Comparison of ENCODE assay signal across 23 cellular contexts in genomic region chr19:55358943-55359908, GRCh38. TPM values are rescaled to one million over a fixed set of nuclear protein-coding genes. Genes with fewer than 3 reads are reported as not detected.
DNase-seq lines count a peak whose midpoint lies in the region; ATAC-seq and TF ChIP-seq lines count a peak whose summit lies in the region.
"Had no signal": no experiment of that assay in that cellular context is flagged by ENCODE, and none has a peak within 500 bp of the region (broad histone marks: within the 10 kb centered on the region; RNA-seq: fewer than 3 reads in every experiment).

No MANE protein-coding gene starts in this region.

- H3K4me3 Mint-ChIP-seq in GM23338 = no peak overlapping the region
- H3K4me3 Mint-ChIP-seq: activated CD4-positive, alpha-beta memory T cell treated with anti-CD3 and anti-CD28 coated beads for 36 hours; CD8-positive, alpha-beta T cell; naive thymus-derived CD8-positive, alpha-beta T cell had no signal

- peaks cover 8% of the 10 kb centered on the region for H3F3A ChIP-seq in GM23338 (replicated peaks; ENCODE audit: low read depth)

- CTCF ChIA-PET in Panc1 (lab: Charles Lee) = no interaction called here

- peaks cover 7% of the 10 kb centered on the region; the same call in 2 of the 3 replicates for H3K4me1 Mint-ChIP-seq in GM23338

- H3K9me3 ChIP-seq in Panc1 (ENCODE audit: control insufficient read depth, insufficient read depth, low read depth, low read length) = no peaks in the 10 kb centered on the region
- H3K9me3 ChIP-seq: right atrium auricular region, stomach, transverse colon had no signal

- in situ Hi-C loops in Panc1 (cut with HindIII; ENCODE audit: low pct_unique_long_range_greater_than_20kb, low sequenced_read_pairs) = no loop called here

- H3K9me2 ChIP-seq in GM23338 (ENCODE audit: insufficient read depth) = no peaks in the 10 kb centered on the region

- ATAC-seq in Panc1 = peak; percentile 20; the same call in 1 of the 2 replicates
- ATAC-seq in GM23338 = no peak
- ATAC-seq: CD8-positive, alpha-beta T cell; left cardiac atrium; naive thymus-derived CD8-positive, alpha-beta T cell had no signal

- TF ChIP-seq CTCF in Panc1 (IDR thresholded peaks at IDR 0.05) (no peak), GM23338 (conservative IDR thresholded peaks at IDR 0.05; ENCODE audit: low read depth in 2 of 2) (no peak)

- intact Hi-C loops in Panc1 (cut with micrococcal nuclease; ENCODE audit: unreplicated experiment) = no loop called here

- H3K4me3 ChIP-seq in Panc1 (ENCODE audit: low read depth in 2 of 2, low read length in 2 of 2) = no peak overlapping the region
- H3K4me3 ChIP-seq in GM23338 = no peak overlapping the region
- H3K4me3 ChIP-seq: right atrium auricular region, stomach, transverse colon had no signal

- no peaks in the 10 kb centered on the region for H3K79me2 ChIP-seq in GM23338 (replicated peaks; ENCODE audit: insufficient read depth)

- peaks cover 41% of the 10 kb centered on the region for H3K27me3 Mint-ChIP-seq in GM23338 (ENCODE audit: insufficient read depth, low read depth, poor library complexity)

- H3K9me3 Mint-ChIP-seq in GM23338 = no peaks in the 10 kb centered on the region
- H3K9me3 Mint-ChIP-seq: activated CD4-positive, alpha-beta memory T cell treated with anti-CD3 and anti-CD28 coated beads for 36 hours; CD8-positive, alpha-beta T cell; naive thymus-derived CD8-positive, alpha-beta T cell had no signal

- H3K36me3 ChIP-seq in Panc1 (ENCODE audit: control insufficient read depth, insufficient read depth, low read length) (no peaks in the 10 kb centered on the region), GM23338 (ENCODE audit: insufficient read depth) (no peaks in the 10 kb centered on the region)
- H3K36me3 ChIP-seq: right atrium auricular region, stomach, transverse colon had no signal

- H3K36me3 Mint-ChIP-seq in GM23338 (ENCODE audit: low read depth) = no peaks in the 10 kb centered on the region
- H3K36me3 Mint-ChIP-seq: activated CD4-positive, alpha-beta memory T cell treated with anti-CD3 and anti-CD28 coated beads for 36 hours; CD8-positive, alpha-beta T cell; naive thymus-derived CD8-positive, alpha-beta T cell had no signal

- no peak overlapping the region for H2AFZ ChIP-seq in GM23338

- H3K4me1 ChIP-seq in Panc1 (ENCODE audit: control insufficient read depth, insufficient read depth, low read length) = peaks cover 11% of the 10 kb centered on the region
- peaks cover 4% of the 10 kb centered on the region; the same call in 1 of the 2 replicates for H3K4me1 ChIP-seq in GM23338 (ENCODE audit: insufficient read depth)

- POLR2A ChIA-PET in Panc1 (lab: Charles Lee) = no interaction called here

- DNase-seq in H4 (ENCODE audit: low spot score) = peak; percentile 66
- peak; percentile 63 for DNase-seq in NCI-H1694 (lab: John Stamatoyannopoulos, UW)
- no peak for DNase-seq in Panc1 (ENCODE audit: low read depth, low spot score)
- peak; percentile 34 for DNase-seq in kidney tubule cell (ENCODE audit: low spot score)
- no peak for DNase-seq in hypothalamus (lab: John Stamatoyannopoulos, UW)
- no peak for DNase-seq in GM23338 (ENCODE audit: low spot score)
- no peak for DNase-seq in stimulated activated naive CD4-positive, alpha-beta T cell treated with Interleukin-2 at 50 U/mL for 16 hours (lab: John Stamatoyannopoulos, UW)
- no peak for DNase-seq in NCI-H1930 (lab: John Stamatoyannopoulos, UW)
- DNase-seq: activated CD4-positive, alpha-beta memory T cell treated with anti-CD3 and anti-CD28 coated beads for 36 hours; amniotic stem cell; CD8-positive, alpha-beta T cell; cortex of kidney; left cardiac atrium; naive thymus-derived CD8-positive, alpha-beta T cell; NCI-H187 treated with DMSO at 0.1 percent for 48 hours; NCI-H748 treated with DMSO at 0.1 percent for 48 hours; SIG-M5; stomach; transverse colon had no signal

- no TSS peak for BruUV-seq in Panc1 (replicated peaks; lab: Mats Ljungman, UMichigan)

- H3K27ac ChIP-seq in Panc1 (ENCODE audit: low read length) (no peak overlapping the region), GM23338 (ENCODE audit: low read depth) (no peak overlapping the region)
- H3K27ac ChIP-seq: right atrium auricular region, stomach, transverse colon had no signal

- no peaks in the 10 kb centered on the region for H4K20me1 ChIP-seq in GM23338 (replicated peaks; ENCODE audit: insufficient read depth)

- H3K27ac Mint-ChIP-seq in GM23338 = no peak overlapping the region
- H3K27ac Mint-ChIP-seq: activated CD4-positive, alpha-beta memory T cell treated with anti-CD3 and anti-CD28 coated beads for 36 hours; CD8-positive, alpha-beta T cell; naive thymus-derived CD8-positive, alpha-beta T cell had no signal

- H3K27me3 ChIP-seq in Panc1 (ENCODE audit: control insufficient read depth, insufficient read depth, low read length) (no peaks in the 10 kb centered on the region), GM23338 (ENCODE audit: insufficient read depth) (peaks cover 34% of the 10 kb centered on the region)

- H3K4me2 ChIP-seq in GM23338 = no peak overlapping the region

TF ChIP-seq in GM23338, 12 proteins besides CTCF, POLR2A, EP300 and RAD21 (continues in another document):
- TF ChIP-seq EZH2phosphoT487 (IDR thresholded peaks at IDR 0.05; ENCODE audit: unreplicated experiment) = no peak

RNA-seq across cellular contexts. Expression of gene GARIN5B, which starts 3.8 kb away (rescaled TPM):
- total RNA-seq in H4 (2014; rRNA removed; shearing (Covaris generic)) = not detected in 2 replicates
- not detected for total RNA-seq in Panc1 (2021; ENCODE audit: unreplicated experiment)
- not detected for polyA plus RNA-seq in Panc1 (2012; ENCODE audit: insufficient read length)
- not detected in 2 replicates for total RNA-seq in GM23338 (2014; rRNA removed; shearing (Covaris generic))
- not detected in 2 replicates for polyA plus RNA-seq in GM23338 (2016; fragmentation: Nextera tagmentation; extraction: Ambion mirVana)
- total RNA-seq: activated CD4-positive, alpha-beta memory T cell treated with anti-CD3 and anti-CD28 coated beads for 36 hours; CD8-positive, alpha-beta T cell; fibroblast of lung; left cardiac atrium; mesenteric fat pad; naive thymus-derived CD8-positive, alpha-beta T cell; osteocyte; right atrium auricular region; stomach; transverse colon had no signal
- polyA plus RNA-seq: fibroblast of lung; naive thymus-derived CD8-positive, alpha-beta T cell; stomach had no signal

RNA-seq across cellular contexts. Expression of gene COX6B2, which starts 4.7 kb away (rescaled TPM):
- 0.95 TPM in 1 of 2 replicates, not detected in the other for total RNA-seq in H4 (2014; rRNA removed; shearing (Covaris generic))
- 5.6 TPM for total RNA-seq in Panc1 (2021; ENCODE audit: unreplicated experiment)
- polyA plus RNA-seq in Panc1 (2012; ENCODE audit: insufficient read length) = 8.4 TPM
- total RNA-seq in GM23338 (2014; rRNA removed; shearing (Covaris generic)) = 2.7 and 2.9 TPM in 2 replicates
- 5.3 and 5.7 TPM in 2 replicates for polyA plus RNA-seq in GM23338 (2016; fragmentation: Nextera tagmentation; extraction: Ambion mirVana)
- total RNA-seq: left cardiac atrium; mesenteric fat pad; naive thymus-derived CD8-positive, alpha-beta T cell; osteocyte; right atrium auricular region had no signal
- polyA plus RNA-seq: naive thymus-derived CD8-positive, alpha-beta T cell had no signal

RNA-seq across cellular contexts. Expression of gene IL11, which starts 11.0 kb away (rescaled TPM):
- total RNA-seq in H4 (2014; rRNA removed; shearing (Covaris generic)) = 1.4 and 1.8 TPM in 2 replicates
- total RNA-seq in Panc1 (2021; ENCODE audit: unreplicated experiment) = 4.4 TPM
- 3.6 TPM for polyA plus RNA-seq in Panc1 (2012; ENCODE audit: insufficient read length)
- 1.1 and 2.2 TPM in 2 replicates for total RNA-seq in GM23338 (2014; rRNA removed; shearing (Covaris generic))
- 0.58 and 1.7 TPM in 2 replicates for polyA plus RNA-seq in GM23338 (2016; fragmentation: Nextera tagmentation; extraction: Ambion mirVana)
- total RNA-seq: left cardiac atrium, mesenteric fat pad had no signal
- polyA plus RNA-seq: naive thymus-derived CD8-positive, alpha-beta T cell had no signal

RNA-seq across cellular contexts. Expression of gene TMEM190, which starts 17.4 kb away (rescaled TPM):
- total RNA-seq in H4 (2014; rRNA removed; shearing (Covaris generic)) = not detected in 2 replicates
- 0.74 TPM for total RNA-seq in Panc1 (2021; ENCODE audit: unreplicated experiment)
- polyA plus RNA-seq in Panc1 (2012; ENCODE audit: insufficient read length) = not detected
- total RNA-seq in GM23338 (2014; rRNA removed; shearing (Covaris generic)) = not detected in 2 replicates
- polyA plus RNA-seq in GM23338 (2016; fragmentation: Nextera tagmentation; extraction: Ambion mirVana) = 4.2 and 4.8 TPM in 2 replicates
- total RNA-seq: activated CD4-positive, alpha-beta memory T cell treated with anti-CD3 and anti-CD28 coated beads for 36 hours; CD8-positive, alpha-beta T cell; fibroblast of lung; left cardiac atrium; mesenteric fat pad; naive thymus-derived CD8-positive, alpha-beta T cell; osteocyte; right atrium auricular region; stomach; transverse colon had no signal
- polyA plus RNA-seq: naive thymus-derived CD8-positive, alpha-beta T cell had no signal

RNA-seq across cellular contexts. Expression of gene KMT5C, which starts 19.6 kb away (rescaled TPM):
- 5.4 and 7.9 TPM in 2 replicates for total RNA-seq in H4 (2014; rRNA removed; shearing (Covaris generic))
- total RNA-seq in Panc1 (2021; ENCODE audit: unreplicated experiment) = 30.6 TPM
- 27.7 TPM for polyA plus RNA-seq in Panc1 (2012; ENCODE audit: insufficient read length)
- total RNA-seq in GM23338 (2014; rRNA removed; shearing (Covaris generic)) = 34.3 and 43.2 TPM in 2 replicates
- polyA plus RNA-seq in GM23338 (2016; fragmentation: Nextera tagmentation; extraction: Ambion mirVana) = 12.9 and 14.2 TPM in 2 replicates

Comparison
In these comparisons a context has a peak if more than half of its experiments do, and no peak if none do; other contexts are left out.
1. DNase-seq: peak in H4 (single experiment), NCI-H1694 (single experiment) and kidney tubule cell (single experiment); none in Panc1 (single experiment), hypothalamus (0 of 51), GM23338 (single experiment), stimulated activated naive CD4-positive, alpha-beta T cell treated with Interleukin-2 at 50 U/mL for 16 hours (single experiment) and NCI-H1930 (0 of 2).